Comparison of ENCODE assay signal across 8 cellular contexts in the genomic region with DNA sequence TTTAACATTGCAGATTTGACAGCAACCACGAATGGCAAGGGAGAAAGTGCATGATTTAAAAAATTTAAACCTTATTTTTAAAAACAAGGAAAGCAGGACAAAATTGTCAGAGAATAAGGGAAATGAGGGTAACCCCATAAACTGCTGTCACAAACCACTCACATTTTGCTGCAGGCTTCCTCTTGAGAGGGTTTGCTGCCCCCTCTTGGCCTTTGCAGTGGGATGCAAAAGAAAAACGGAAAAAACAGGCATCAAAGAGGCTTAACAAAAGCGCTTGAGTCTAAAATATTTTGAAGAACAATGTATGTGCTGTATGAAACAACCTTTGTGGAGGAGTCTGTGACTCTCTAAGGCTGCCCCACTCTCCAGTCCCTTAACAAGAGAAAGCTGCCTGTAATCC.
DNase-seq lines count a peak whose midpoint lies in the region; ATAC-seq, FAIRE-seq and TF ChIP-seq lines count a peak whose summit lies in the region.

No MANE protein-coding gene starts in this region.

- no peaks in the 10 kb centered on the region for H3K9me2 ChIP-seq in Karpas-422 (replicated peaks; ENCODE audit: insufficient read depth, low read length)

- CTCF ChIA-PET in Panc1 (lab: Charles Lee), result no interaction called here
- CTCF ChIA-PET in HepG2 (lab: Yijun Ruan, JAX; ENCODE audit: low intra/inter-chr PET ratio, low total read pairs), result interaction anchor here (1.0 to 1.5 kb wide), 2 partner anchors 1107 to 1406 kb away, joined by 3 to 11 read pairs; partner anchors contain the start of gene DSEL

- no peaks in the 10 kb centered on the region for H3K9me3 ChIP-seq in Karpas-422 (ENCODE audit: low read length)
- no peaks in the 10 kb centered on the region for H3K9me3 ChIP-seq in Panc1 (ENCODE audit: control insufficient read depth, insufficient read depth, low read depth, low read length)
- H3K9me3 ChIP-seq in HepG2 (ENCODE audit: low read length), result no peaks in the 10 kb centered on the region
- no peaks in the 10 kb centered on the region for H3K9me3 ChIP-seq in upper lobe of right lung

- H3K27ac ChIP-seq in Karpas-422 (ENCODE audit: low read length), result no peak overlapping the region
- no peak overlapping the region for H3K27ac ChIP-seq in Panc1 (ENCODE audit: low read length)
- H3K27ac ChIP-seq in HepG2 (ENCODE audit: extremely low read length, insufficient read depth, low read length), result no peak overlapping the region
- H3K27ac ChIP-seq in upper lobe of right lung, result no peak overlapping the region

- H3K27me3 ChIP-seq in Karpas-422 (ENCODE audit: low read length) (no peaks in the 10 kb centered on the region), Panc1 (ENCODE audit: control insufficient read depth, insufficient read depth, low read length) (no peaks in the 10 kb centered on the region), bronchial epithelial cell (ENCODE audit: control insufficient read depth, insufficient read depth, low read length) (no peaks in the 10 kb centered on the region), HepG2 (ENCODE audit: control insufficient read depth in 1 of 2, insufficient read depth in 2 of 2, low read length in 2 of 2) (no peaks in the 10 kb centered on the region; a peak in 1 of 5 replicates), upper lobe of right lung (no peaks in the 10 kb centered on the region)

- no peak overlapping the region for H2AFZ ChIP-seq in Karpas-422 (ENCODE audit: low read length)
- no peak overlapping the region for H2AFZ ChIP-seq in HepG2 (ENCODE audit: low read length)

- H3K4me1 ChIP-seq in Karpas-422 (ENCODE audit: low read length), result no peaks in the 10 kb centered on the region
- no peaks in the 10 kb centered on the region for H3K4me1 ChIP-seq in Panc1 (ENCODE audit: control insufficient read depth, insufficient read depth, low read length)
- no peaks in the 10 kb centered on the region for H3K4me1 ChIP-seq in HepG2 (ENCODE audit: insufficient read depth, low read length)
- H3K4me1 ChIP-seq in upper lobe of right lung, result no peaks in the 10 kb centered on the region

- BruUV-seq in Panc1 (replicated peaks; lab: Mats Ljungman, UMichigan) (no TSS peak), HepG2 (replicated peaks; lab: Mats Ljungman, UMichigan) (no TSS peak)

- no peak for FAIRE-seq in bronchial epithelial cell (lab: Jason Lieb, UNC)
- peak; percentile 55 for FAIRE-seq in HepG2 (lab: Jason Lieb, UNC)

- no peak for TF ChIP-seq EP300 in HepG2 (IDR thresholded peaks at IDR 0.05; ENCODE audit: low read depth in 2 of 2, low read length in 2 of 2)
- no peak for TF ChIP-seq EP300 in HepG2 (CRISPR knock-in tag; IDR thresholded peaks at IDR 0.05; ENCODE audit: borderline replicate concordance)

- H3K36me3 ChIP-seq in Karpas-422 (ENCODE audit: insufficient read depth, low read length) (no peaks in the 10 kb centered on the region), Panc1 (ENCODE audit: control insufficient read depth, insufficient read depth, low read length) (no peaks in the 10 kb centered on the region), bronchial epithelial cell (ENCODE audit: control insufficient read depth, insufficient read depth, low read length) (no peaks in the 10 kb centered on the region), HepG2 (replicated peaks in 1 of 2; ENCODE audit: control insufficient read depth in 1 of 2, insufficient read depth in 2 of 2, low read length in 2 of 2) (no peaks in the 10 kb centered on the region), upper lobe of right lung (no peaks in the 10 kb centered on the region)

- H3K4me2 ChIP-seq in Karpas-422 (ENCODE audit: low read depth, low read length, poor library complexity, severe bottlenecking) (no peak overlapping the region), HepG2 (ENCODE audit: low read depth, low read length) (no peak overlapping the region)

- ATAC-seq in Panc1 (no peak), HepG2 (peak; percentile 84), upper lobe of right lung (peak; percentile 62), HG03039 (IDR thresholded peaks at IDR 0.05; ENCODE audit: unreplicated experiment) (no peak)

- H4K20me1 ChIP-seq in Karpas-422 (ENCODE audit: insufficient read depth, low read depth, low read length) (no peaks in the 10 kb centered on the region), HepG2 (ENCODE audit: insufficient read depth, low read length) (no peaks in the 10 kb centered on the region)

- no peak for TF ChIP-seq POLR2A in HepG2 (IDR thresholded peaks at IDR 0.05; ENCODE audit: insufficient read depth in 1 of 2, low read depth in 2 of 2, low read length in 2 of 2)

- H3K79me2 ChIP-seq in Karpas-422 (ENCODE audit: low read length) (no peaks in the 10 kb centered on the region), HepG2 (ENCODE audit: insufficient read depth, low read length) (no peaks in the 10 kb centered on the region)

- DNase-seq in COLO668 (lab: John Stamatoyannopoulos, UW; ENCODE audit: unreplicated experiment) (peak; percentile 55), GM19238 (ENCODE audit: insufficient read length, low spot score) (peak; percentile 1), Karpas-422 (peak; percentile 88), Panc1 (ENCODE audit: low read depth, low spot score) (peak; percentile 45), bronchial epithelial cell (ENCODE audit: low read depth) (peak; percentile 54), HepG2 (ENCODE audit: low spot score) (peak; percentile 47), upper lobe of right lung (no peak)

- intact Hi-C loops in Panc1 (cut with micrococcal nuclease; ENCODE audit: unreplicated experiment), result no loop called here
- intact Hi-C loops in HepG2 (cut with micrococcal nuclease; ENCODE audit: unreplicated experiment), result loop anchor here (1.0 kb wide), 1 partner anchor 1406 kb away; no protein-coding TSS in a partner anchor
- intact Hi-C loops in upper lobe of right lung (cut with DNase I), result no loop called here

- TF ChIP-seq CTCF in Panc1 (IDR thresholded peaks at IDR 0.05) (peak; percentile 63), bronchial epithelial cell (IDR thresholded peaks at IDR 0.05; ENCODE audit: insufficient read depth, low read length, severe bottlenecking) (peak; percentile 78), HepG2 (CRISPR knock-in tag; IDR thresholded peaks at IDR 0.05) (peak; percentile 78), upper lobe of right lung (IDR thresholded peaks at IDR 0.05) (peak; percentile 62)

- no peak overlapping the region for H3K4me3 ChIP-seq in Karpas-422 (ENCODE audit: low read length)
- H3K4me3 ChIP-seq in Panc1 (ENCODE audit: low read depth in 2 of 2, low read length in 2 of 2), result no peak overlapping the region
- H3K4me3 ChIP-seq in bronchial epithelial cell (ENCODE audit: low read depth, low read length), result no peak overlapping the region
- no peak overlapping the region for H3K4me3 ChIP-seq in HepG2 (replicated peaks in 1 of 3; ENCODE audit: insufficient read depth in 1 of 3, low read depth in 2 of 3, low read length in 3 of 3)
- H3K4me3 ChIP-seq in upper lobe of right lung, result no peak overlapping the region

- POLR2A ChIA-PET in Panc1 (lab: Charles Lee) (interaction anchor here (0.5 kb wide), 1 partner anchor 170 kb away, joined by 3 read pairs; no protein-coding TSS in a partner anchor), HepG2 (lab: Yijun Ruan, JAX) (no interaction called here)

- 0 out of 2 replicates have a peak, but pooled peaks have one; percentile 30 for TF ChIP-seq RAD21 in HepG2 (CRISPR knock-in tag; IDR thresholded peaks at IDR 0.05)

- H3K9ac ChIP-seq in Karpas-422 (ENCODE audit: low read length) (no peak overlapping the region), HepG2 (ENCODE audit: insufficient read depth, low read depth, low read length) (no peak overlapping the region)

- WGBS in HepG2 (ENCODE audit: low lambda C conversion rate), result 0% methylated on average over 3 of the region's 3 CpGs

- in situ Hi-C loops in Panc1 (cut with HindIII; ENCODE audit: low pct_unique_long_range_greater_than_20kb, low sequenced_read_pairs) (no loop called here), HepG2 (cut with HindIII; ENCODE audit: extremely low pct_ligation_motif_present, low pct_unique_long_range_greater_than_20kb) (loop anchor here (10.0 kb wide), 1 partner anchor 1109 kb away; the partner anchor contains the start of gene DSEL)

TF ChIP-seq in HepG2, 621 proteins besides CTCF, POLR2A, EP300 and RAD21:
- no peak for TF ChIP-seq NKX3-1 (CRISPR knock-in tag; IDR thresholded peaks at IDR 0.05)
- no peak for TF ChIP-seq GATAD2A (CRISPR knock-in tag; IDR thresholded peaks at IDR 0.05)
- no peak for TF ChIP-seq ZNF101 (CRISPR knock-in tag; IDR thresholded peaks at IDR 0.05; ENCODE audit: borderline replicate concordance, low read depth)
- TF ChIP-seq, protein P1, sequence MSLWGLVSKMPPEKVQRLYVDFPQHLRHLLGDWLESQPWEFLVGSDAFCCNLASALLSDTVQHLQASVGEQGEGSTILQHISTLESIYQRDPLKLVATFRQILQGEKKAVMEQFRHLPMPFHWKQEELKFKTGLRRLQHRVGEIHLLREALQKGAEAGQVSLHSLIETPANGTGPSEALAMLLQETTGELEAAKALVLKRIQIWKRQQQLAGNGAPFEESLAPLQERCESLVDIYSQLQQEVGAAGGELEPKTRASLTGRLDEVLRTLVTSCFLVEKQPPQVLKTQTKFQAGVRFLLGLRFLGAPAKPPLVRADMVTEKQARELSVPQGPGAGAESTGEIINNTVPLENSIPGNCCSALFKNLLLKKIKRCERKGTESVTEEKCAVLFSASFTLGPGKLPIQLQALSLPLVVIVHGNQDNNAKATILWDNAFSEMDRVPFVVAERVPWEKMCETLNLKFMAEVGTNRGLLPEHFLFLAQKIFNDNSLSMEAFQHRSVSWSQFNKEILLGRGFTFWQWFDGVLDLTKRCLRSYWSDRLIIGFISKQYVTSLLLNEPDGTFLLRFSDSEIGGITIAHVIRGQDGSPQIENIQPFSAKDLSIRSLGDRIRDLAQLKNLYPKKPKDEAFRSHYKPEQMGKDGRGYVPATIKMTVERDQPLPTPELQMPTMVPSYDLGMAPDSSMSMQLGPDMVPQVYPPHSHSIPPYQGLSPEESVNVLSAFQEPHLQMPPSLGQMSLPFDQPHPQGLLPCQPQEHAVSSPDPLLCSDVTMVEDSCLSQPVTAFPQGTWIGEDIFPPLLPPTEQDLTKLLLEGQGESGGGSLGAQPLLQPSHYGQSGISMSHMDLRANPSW (CRISPR knock-in tag; IDR thresholded peaks at IDR 0.05; ENCODE audit: borderline replicate concordance), result no peak
- TF ChIP-seq SOX5 (CRISPR knock-in tag; IDR thresholded peaks at IDR 0.05; ENCODE audit: borderline replicate concordance), result no peak
- peak; percentile 86 for TF ChIP-seq STAG1 (CRISPR knock-in tag; IDR thresholded peaks at IDR 0.05)
- peak; percentile 67 for TF ChIP-seq SMC3 (IDR thresholded peaks at IDR 0.05; ENCODE audit: low read length)
- TF ChIP-seq, protein P2, sequence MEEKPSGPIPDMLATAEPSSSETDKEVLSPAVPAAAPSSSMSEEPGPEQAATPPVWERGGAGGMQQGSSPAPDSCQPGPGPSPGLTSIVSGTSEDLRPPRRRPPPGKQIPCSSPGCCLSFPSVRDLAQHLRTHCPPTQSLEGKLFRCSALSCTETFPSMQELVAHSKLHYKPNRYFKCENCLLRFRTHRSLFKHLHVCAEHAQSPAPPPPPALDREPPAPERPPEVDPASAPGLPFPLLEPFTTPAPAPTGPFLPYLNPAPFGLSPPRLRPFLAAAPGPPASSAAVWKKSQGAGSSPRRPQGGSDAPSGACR (CRISPR knock-in tag; IDR thresholded peaks at IDR 0.05), result no peak
- TF ChIP-seq ZNF546 (CRISPR knock-in tag; conservative IDR thresholded peaks at IDR 0.05), result no peak
TF ChIP-seq in HepG2: peak in this region for 2.

Comparison
In these comparisons a context has a peak if more than half of its experiments do, and no peak if none do; other contexts are left out.
1. ATAC-seq: peak in HepG2 (single experiment) and upper lobe of right lung (single experiment); none in Panc1 (single experiment) and HG03039 (single experiment).
2. Peak in every context shown above with its lines, with median percentiles within 50 percentile points of each other: CTCF ChIP-seq.